Comparison of ENCODE assay signal across 16 cellular contexts in genomic region chr3:59654120-59654952, GRCh38.
DNase-seq lines count a peak whose midpoint lies in the region; ATAC-seq, FAIRE-seq and TF ChIP-seq lines count a peak whose summit lies in the region.
"Had no signal": no experiment of that assay in that cellular context is flagged by ENCODE, and none has a peak within 500 bp of the region (broad histone marks: within the 10 kb centered on the region; RNA-seq: fewer than 3 reads in every experiment).

No MANE protein-coding gene starts in this region.

- no peaks in the 10 kb centered on the region for H4K20me1 ChIP-seq in neural progenitor cell (ENCODE audit: low read depth)

- no peaks in the 10 kb centered on the region for H3K9me3 ChIP-seq in neural progenitor cell (ENCODE audit: low read depth)
- H3K9me3 ChIP-seq in aorta (ENCODE audit: control insufficient read depth, low read length): peaks cover 3% of the 10 kb centered on the region

- whole genome bisulfite sequencing in aorta, 2 donors: 52 to 61% methylated on average over 19 of the region's 19 CpGs

- intact Hi-C loops in Right ventricle myocardium inferior (cut with DNase I) (no loop called here), cardiac septum (cut with DNase I) (no loop called here), aorta (cut with DNase I) (no loop called here)

- no peak overlapping the region for H3K27ac Mint-ChIP-seq in neural progenitor cell
- H3K27ac Mint-ChIP-seq: activated CD8-positive, alpha-beta T cell treated with anti-CD3 and anti-CD28 coated beads, Interleukin-2, amount 10 ng/mL, durations not matched to agents 7 days and 5 days; activated naive CD4-positive, alpha-beta T cell treated with anti-CD3 and anti-CD28 coated beads for 36 hours; progenitor cell of endocrine pancreas; T-helper 1 cell treated with Interleukin-12 subunit alpha and Interleukin-12 subunit beta and Interleukin-4 antibody, amounts not matched to agents 30 μg/mL and 1 μg/mL, for 36 hours had no signal

- no peaks in the 10 kb centered on the region for H3K36me3 Mint-ChIP-seq in neural progenitor cell

- no peak overlapping the region for H3K4me3 Mint-ChIP-seq in neural progenitor cell
- H3K4me3 Mint-ChIP-seq: activated CD8-positive, alpha-beta T cell treated with anti-CD3 and anti-CD28 coated beads, Interleukin-2, amount 10 ng/mL, durations not matched to agents 7 days and 5 days; activated naive CD4-positive, alpha-beta T cell treated with anti-CD3 and anti-CD28 coated beads for 36 hours; T-helper 1 cell treated with Interleukin-12 subunit alpha and Interleukin-12 subunit beta and Interleukin-4 antibody, amounts not matched to agents 30 μg/mL and 1 μg/mL, for 36 hours had no signal

- no peak overlapping the region for H3K4me3 ChIP-seq in neural progenitor cell
- H3K4me3 ChIP-seq in aorta (ENCODE audit: low read length in 2 of 2): no peak overlapping the region

- peak overlapping the region; percentile 50 for H2AFZ ChIP-seq in neural progenitor cell (replicated peaks)

- H3K27ac ChIP-seq in foreskin keratinocyte (peak overlapping the region; percentile 66), neural progenitor cell (no peak overlapping the region), aorta (ENCODE audit: low read depth in 1 of 2, low read length in 2 of 2) (no peak overlapping the region)
- H3K27ac ChIP-seq: 22Rv1 had no signal

- no peak overlapping the region for H3K9ac ChIP-seq in neural progenitor cell

- H3K79me2 ChIP-seq in neural progenitor cell (ENCODE audit: low read depth): no peaks in the 10 kb centered on the region

- ATAC-seq in Right ventricle myocardium inferior (peak; percentile 88), foreskin keratinocyte (peak; percentile 84), aorta (ENCODE audit: low FRiP score) (peak; percentile 59), HG03097 (IDR thresholded peaks at IDR 0.05; ENCODE audit: low FRiP score, unreplicated experiment) (no peak)
- ATAC-seq: activated CD8-positive, alpha-beta T cell treated with anti-CD3 and anti-CD28 coated beads, Interleukin-2, amount 10 ng/mL, durations not matched to agents 7 days and 5 days had no signal

- H3K36me3 ChIP-seq in neural progenitor cell (no peaks in the 10 kb centered on the region), aorta (ENCODE audit: control insufficient read depth in 1 of 2, insufficient read depth in 2 of 2, low read length in 1 of 2) (no peaks in the 10 kb centered on the region)

- no peak overlapping the region for H3K4me2 ChIP-seq in neural progenitor cell

- no peak for FAIRE-seq in frontal cortex (lab: Jason Lieb, UNC)

- H3K4me1 ChIP-seq in foreskin keratinocyte (peaks cover 15% of the 10 kb centered on the region), neural progenitor cell (no peaks in the 10 kb centered on the region), aorta (ENCODE audit: control insufficient read depth in 1 of 2, insufficient read depth in 2 of 2, low read length in 2 of 2) (no peaks in the 10 kb centered on the region)

- no peak for TF ChIP-seq CTCF in foreskin keratinocyte (conservative IDR thresholded peaks at IDR 0.05)
- TF ChIP-seq CTCF in neural progenitor cell (IDR thresholded peaks at IDR 0.05): no peak

- H3K4me1 Mint-ChIP-seq in neural progenitor cell: peaks cover 4% of the 10 kb centered on the region

- no peaks in the 10 kb centered on the region for H3F3A ChIP-seq in neural progenitor cell (ENCODE audit: low read depth)

- H3K27me3 Mint-ChIP-seq in neural progenitor cell (ENCODE audit: insufficient read depth, low read depth): peaks cover 7% of the 10 kb centered on the region

- DNase-seq in Right ventricle myocardium inferior (ENCODE audit: missing footprints) (no peak), cardiac septum (ENCODE audit: low spot score) (no peak), foreskin keratinocyte (peak; percentile 73 to 87), neural progenitor cell (ENCODE audit: low spot score) (no peak), aorta (no peak), frontal cortex (ENCODE audit: low spot score in 2 of 2) (no peak), KG1 (lab: John Stamatoyannopoulos, UW) (no peak)
- DNase-seq: activated CD8-positive, alpha-beta T cell treated with anti-CD3 and anti-CD28 coated beads, Interleukin-2, amount 10 ng/mL, durations not matched to agents 7 days and 5 days; activated naive CD4-positive, alpha-beta T cell treated with anti-CD3 and anti-CD28 coated beads for 36 hours; DMS 273 treated with DMSO at 0.1 percent for 48 hours; HCEC 1CT; NCI-H187 had no signal

- H3K9me3 Mint-ChIP-seq in neural progenitor cell: peaks cover 17% of the 10 kb centered on the region

- H3K27me3 ChIP-seq in foreskin keratinocyte (no peaks in the 10 kb centered on the region), neural progenitor cell (no peaks in the 10 kb centered on the region), aorta (ENCODE audit: control insufficient read depth in 1 of 2, insufficient read depth in 2 of 2, low read length in 1 of 2) (no peaks in the 10 kb centered on the region)

Comparison
In these comparisons a context has a peak if more than half of its experiments do, and no peak if none do; other contexts are left out.
1. DNase-seq: peak in foreskin keratinocyte (2 of 2); none in Right ventricle myocardium inferior (single experiment), cardiac septum (single experiment), neural progenitor cell (single experiment), aorta (0 of 2), frontal cortex (0 of 2) and KG1 (single experiment).